Comparison of ENCODE assay signal across 14 cellular contexts in the genomic region with DNA sequence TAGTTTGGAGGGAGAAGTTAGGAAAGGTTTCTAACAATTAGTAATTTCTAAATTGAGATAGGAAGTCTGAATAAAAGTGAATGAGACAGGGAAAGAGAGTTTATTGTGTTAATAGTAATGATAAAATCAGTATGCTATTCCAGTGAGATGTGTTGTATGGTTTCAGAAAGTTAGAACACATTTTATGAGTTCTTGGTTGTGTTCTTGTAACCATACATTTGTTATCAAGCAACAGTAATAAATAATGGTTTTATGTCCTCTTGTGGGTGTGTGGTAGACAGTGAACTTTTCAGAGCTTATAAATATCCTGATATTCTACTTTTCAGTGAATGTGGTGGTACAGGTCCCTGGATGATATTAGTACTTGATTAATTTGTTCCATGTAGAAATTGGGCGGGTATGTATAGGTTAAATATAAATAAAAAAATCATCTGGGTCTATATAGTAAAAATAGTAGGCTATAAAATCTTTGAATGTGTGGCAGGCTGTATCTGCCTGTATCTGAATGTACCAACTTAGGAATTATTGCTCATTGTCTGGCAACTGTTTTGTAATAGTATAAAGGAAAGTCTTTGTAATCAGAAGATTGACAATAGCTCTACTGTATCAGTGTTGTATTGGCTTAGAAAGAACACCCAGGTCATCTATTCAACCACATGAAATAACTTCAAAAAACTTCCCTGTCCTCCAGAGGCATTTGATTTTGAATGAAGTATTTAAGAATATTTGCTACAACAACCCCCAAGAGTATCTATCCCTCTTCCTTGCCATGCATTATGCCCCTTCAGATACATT.
"Had no signal": no experiment of that assay in that cellular context is flagged by ENCODE, and none has a peak within 500 bp of the region (broad histone marks: within the 10 kb centered on the region; RNA-seq: fewer than 3 reads in every experiment).

No MANE protein-coding gene starts in this region.

- H3K27me3 Mint-ChIP-seq: activated T-helper 17 cell treated with anti-CD3 and anti-CD28 coated beads, Interleukin-2, amount 50 U/mL, for 72 hours had no signal

- DNase-seq: activated CD4-positive, alpha-beta T cell treated with anti-CD3 and anti-CD28 coated beads, Interleukin-2, amount 50 U/mL, for 4 hours; activated naive CD4-positive, alpha-beta T cell treated with Interleukin-2 at 50 U/mL for 16 hours; activated T-cell treated with anti-CD3 and anti-CD28 coated beads for 4 hours; aorta; glutamatergic neuron; kidney; left ventricle myocardium superior; stimulated activated CD4-positive, alpha-beta T cell treated with anti-CD3 and anti-CD28 coated beads, Interleukin-1b, Interleukin-23, amount 100 ng/mL, for 48 hours; transverse colon had no signal

- H3K9me3 Mint-ChIP-seq: activated T-helper 17 cell treated with anti-CD3 and anti-CD28 coated beads, Interleukin-2, amount 50 U/mL, for 72 hours; neural crest cell; T-helper 2 cell treated with Interferon-gamma antibody and Interleukin-4, amounts not matched to agents 5 μg/mL and 100 μg/mL, for 36 hours had no signal

- H3K4me3 Mint-ChIP-seq: activated T-helper 17 cell treated with anti-CD3 and anti-CD28 coated beads, Interleukin-2, amount 50 U/mL, for 72 hours; neural crest cell; T-helper 2 cell treated with Interferon-gamma antibody and Interleukin-4, amounts not matched to agents 5 μg/mL and 100 μg/mL, for 36 hours had no signal

- ATAC-seq: activated CD4-positive, CD25-positive, alpha-beta regulatory T cell treated with anti-CD3 and anti-CD28 coated beads, Interleukin-2, amount 50 U/mL, for 24 hours; activated T-helper 17 cell treated with anti-CD3 and anti-CD28 coated beads, Interleukin-2, amount 50 U/mL, for 72 hours; sciatic nerve had no signal

- H3K27ac Mint-ChIP-seq: activated T-helper 17 cell treated with anti-CD3 and anti-CD28 coated beads, Interleukin-2, amount 50 U/mL, for 72 hours; T-helper 2 cell treated with Interferon-gamma antibody and Interleukin-4, amounts not matched to agents 5 μg/mL and 100 μg/mL, for 36 hours had no signal
